7 cellular contexts compared by ENCODE assay signal in genomic region chr7:146002008-146002407, GRCh38.
"Had no signal": no experiment of that assay in that cellular context is flagged by ENCODE, and none has a peak within 500 bp of the region (broad histone marks: within the 10 kb centered on the region; RNA-seq: fewer than 3 reads in every experiment).

No MANE protein-coding gene starts in this region.

- H3K4me2 ChIP-seq: GM23338 had no signal

- DNase-seq: H9, KG1 had no signal

- ATAC-seq: GM23338, HepG2 had no signal

- FAIRE-seq: H1, H54, HepG2 had no signal

- H3K27ac ChIP-seq: HL-60 had no signal

- H2AFZ ChIP-seq: GM23338 had no signal

- H3K4me3 ChIP-seq: GM23338 had no signal
